ENCODE assay signal across 8 cellular contexts in genomic region chr14:74459289-74459946, GRCh38. TPM values are rescaled to one million over a fixed set of nuclear protein-coding genes. Genes with fewer than 3 reads are reported as not detected.
DNase-seq lines count a peak whose midpoint lies in the region; ATAC-seq, FAIRE-seq and TF ChIP-seq lines count a peak whose summit lies in the region.

No MANE protein-coding gene starts in this region.

- H3K27ac ChIP-seq in A549 (no peak overlapping the region), hepatocyte (no peak overlapping the region)

- H3K27ac Mint-ChIP-seq in activated naive CD8-positive, alpha-beta T cell treated with anti-CD3 and anti-CD28 coated beads, Interleukin-2, amount 10 ng/mL, durations not matched to agents 7 days and 5 days, result no peak overlapping the region

- H3K79me2 ChIP-seq in hepatocyte, result no peaks in the 10 kb centered on the region

- POLR2A ChIA-PET in A549 (lab: Yijun Ruan, JAX), result no interaction called here
- POLR2A ChIA-PET in activated naive CD8-positive, alpha-beta T cell treated with anti-CD3 and anti-CD28 coated beads, Interleukin-2, amount 10 ng/mL, durations not matched to agents 7 days and 5 days (lab: Charles Lee), result no interaction called here

- DNase-seq in A549 (ENCODE audit: low read depth in 1 of 2, low spot score in 1 of 2), result peak; percentile 48 to 51
- DNase-seq in GM19239 (ENCODE audit: insufficient read length, low spot score), result peak; percentile 33
- DNase-seq in NOMO-1 treated with DMSO at 0.1 percent for 48 hours (lab: John Stamatoyannopoulos, UW; ENCODE audit: unreplicated experiment), result peak; percentile 19
- peak; percentile 37 for DNase-seq in activated naive CD8-positive, alpha-beta T cell treated with anti-CD3 and anti-CD28 coated beads, Interleukin-2, amount 10 ng/mL, durations not matched to agents 7 days and 5 days
- DNase-seq in hepatocyte (ENCODE audit: low spot score), result peak; percentile 47
- peak; percentile 61 for DNase-seq in stimulated activated CD8-positive, alpha-beta memory T cell treated with anti-CD3 and anti-CD28 coated beads, Interleukin-4, amount 100 ng/mL, for 48 hours

- no peaks in the 10 kb centered on the region for H3K36me3 ChIP-seq in hepatocyte (replicated peaks; ENCODE audit: insufficient read depth, low read depth)

- no peaks in the 10 kb centered on the region for H3K27me3 ChIP-seq in hepatocyte

- no peak overlapping the region for H3K4me3 Mint-ChIP-seq in activated naive CD8-positive, alpha-beta T cell treated with anti-CD3 and anti-CD28 coated beads, Interleukin-2, amount 10 ng/mL, durations not matched to agents 7 days and 5 days

- no peaks in the 10 kb centered on the region for H3K36me3 Mint-ChIP-seq in activated naive CD8-positive, alpha-beta T cell treated with anti-CD3 and anti-CD28 coated beads, Interleukin-2, amount 10 ng/mL, durations not matched to agents 7 days and 5 days

- H3K4me2 ChIP-seq in A549, result no peak overlapping the region
- H3K4me2 ChIP-seq in hepatocyte, result no peak overlapping the region

- H3K27me3 Mint-ChIP-seq in activated naive CD8-positive, alpha-beta T cell treated with anti-CD3 and anti-CD28 coated beads, Interleukin-2, amount 10 ng/mL, durations not matched to agents 7 days and 5 days, result peaks cover 10% of the 10 kb centered on the region

- H2AFZ ChIP-seq in hepatocyte, result no peak overlapping the region

- TF ChIP-seq EP300 in A549 (IDR thresholded peaks at IDR 0.05), result no peak

- no peak for FAIRE-seq in A549 (lab: Jason Lieb, UNC)
- no peak for FAIRE-seq in GM19239 (lab: Jason Lieb, UNC)

- TF ChIP-seq RAD21 in A549 (conservative IDR thresholded peaks at IDR 0.05 in 1 of 2, IDR thresholded peaks at IDR 0.05 in 1 of 2), result peak; percentile 23 to 26; a peak in 1 of 5 replicates

- H4K20me1 ChIP-seq in hepatocyte (ENCODE audit: insufficient read depth, poor library complexity, severe bottlenecking), result no peaks in the 10 kb centered on the region

- no peaks in the 10 kb centered on the region for H3K4me1 Mint-ChIP-seq in activated naive CD8-positive, alpha-beta T cell treated with anti-CD3 and anti-CD28 coated beads, Interleukin-2, amount 10 ng/mL, durations not matched to agents 7 days and 5 days

- no peaks in the 10 kb centered on the region for H3K4me1 ChIP-seq in A549
- no peaks in the 10 kb centered on the region for H3K4me1 ChIP-seq in hepatocyte (ENCODE audit: insufficient read depth)

- no peaks in the 10 kb centered on the region for H3K9me2 ChIP-seq in hepatocyte (replicated peaks; ENCODE audit: insufficient read depth)

- CTCF ChIA-PET in A549 (lab: Yijun Ruan, JAX), result interaction anchor here (0.9 to 6.8 kb wide), 15 partner anchors 8 to 396 kb away, joined by 3 to 31 read pairs (median 5); no protein-coding TSS in a partner anchor

- no peaks in the 10 kb centered on the region for H3K9me3 Mint-ChIP-seq in activated naive CD8-positive, alpha-beta T cell treated with anti-CD3 and anti-CD28 coated beads, Interleukin-2, amount 10 ng/mL, durations not matched to agents 7 days and 5 days

- no peaks in the 10 kb centered on the region for H3K9me3 ChIP-seq in A549
- no peaks in the 10 kb centered on the region for H3K9me3 ChIP-seq in hepatocyte (ENCODE audit: low read depth)

- no peak overlapping the region for H3K4me3 ChIP-seq in A549
- no peak overlapping the region for H3K4me3 ChIP-seq in hepatocyte

- no peak for TF ChIP-seq POLR2A in A549 (IDR thresholded peaks at IDR 0.05; ENCODE audit: low read length)

- TF ChIP-seq CTCF in A549 (IDR thresholded peaks at IDR 0.05) (peak; percentile 33; the same call in 2 of the 3 replicates), hepatocyte (IDR thresholded peaks at IDR 0.05; ENCODE audit: poor library complexity) (peak; percentile 34)

- ATAC-seq in A549 (peak; percentile 96 to 98), GM21825 (IDR thresholded peaks at IDR 0.05; ENCODE audit: unreplicated experiment) (no peak), GM19463 (IDR thresholded peaks at IDR 0.05; ENCODE audit: unreplicated experiment) (no peak)
- ATAC-seq in activated naive CD8-positive, alpha-beta T cell treated with anti-CD3 and anti-CD28 coated beads, Interleukin-2, amount 10 ng/mL, durations not matched to agents 7 days and 5 days (ENCODE audit: low read depth), result peak; percentile 56

- WGBS in A549 (ENCODE audit: missing lambda C conversion rate), result 47% methylated on average over 10 of the region's 10 CpGs
- WGBS in hepatocyte (ENCODE audit: low lambda C conversion rate, missing lambda C conversion rate), result 62% methylated on average over 10 of the region's 10 CpGs

TF ChIP-seq in A549, 52 proteins besides CTCF, POLR2A, EP300 and RAD21:
- TF ChIP-seq HMGXB4 (CRISPR knock-in tag; IDR thresholded peaks at IDR 0.05; ENCODE audit: borderline replicate concordance) (no peak), PBX3 (IDR thresholded peaks at IDR 0.05) (no peak), FOSL2 (IDR thresholded peaks at IDR 0.05) (no peak), FOSL2 (CRISPR knock-in tag; IDR thresholded peaks at IDR 0.05) (peak; percentile 77)

RNA-seq across cellular contexts. Expression of gene SYNDIG1L, which starts 33.4 kb away (rescaled TPM):
- polyA plus RNA-seq in A549 (2011; rRNA removed) (not detected in 2 replicates), A549 (2017; fragmentation: RNase III; extraction: RNeasy Plus Mini Kit Qiagen cat#74134 plus additional on column Dnase treatment) (not detected in 3 replicates), hepatocyte (0.40 TPM in 1 of 2 replicates, not detected in the other)
- not detected in 2 replicates for polyA plus RNA-seq in A549 (2012; cell fraction: cytosol; rRNA removed)
- polyA plus RNA-seq in A549 (2012; cell fraction: nucleus; rRNA removed), result 0.02 TPM in 1 of 2 replicates, not detected in the other
- not detected in 2 replicates for polyA minus RNA-seq in A549 (2011; rRNA and poly(A)+ RNA removed)
- not detected for total RNA-seq in activated naive CD8-positive, alpha-beta T cell treated with anti-CD3 and anti-CD28 coated beads, Interleukin-2, amount 10 ng/mL, durations not matched to agents 7 days and 5 days
- not detected in 2 replicates for total RNA-seq in hepatocyte

RNA-seq across cellular contexts. Expression of gene NPC2, which starts 33.7 kb away (rescaled TPM):
- polyA plus RNA-seq in A549 (2011; rRNA removed) (97.7 and 124 TPM in 2 replicates), A549 (2017; fragmentation: RNase III; extraction: RNeasy Plus Mini Kit Qiagen cat#74134 plus additional on column Dnase treatment) (345 to 465 TPM (median 457 TPM) in 3 replicates), hepatocyte (585 and 602 TPM in 2 replicates)
- polyA plus RNA-seq in A549 (2012; cell fraction: cytosol; rRNA removed), result 284 and 295 TPM in 2 replicates
- polyA plus RNA-seq in A549 (2012; cell fraction: nucleus; rRNA removed), result 193 and 247 TPM in 2 replicates
- 67.1 and 90.8 TPM in 2 replicates for polyA minus RNA-seq in A549 (2011; rRNA and poly(A)+ RNA removed)
- total RNA-seq in activated naive CD8-positive, alpha-beta T cell treated with anti-CD3 and anti-CD28 coated beads, Interleukin-2, amount 10 ng/mL, durations not matched to agents 7 days and 5 days, result 10 to 100 TPM; 39.5 to 42.1 TPM
- 1,339 and 1,684 TPM in 2 replicates for total RNA-seq in hepatocyte

RNA-seq across cellular contexts. Expression of gene ISCA2, which starts 34.1 kb away (rescaled TPM):
- polyA plus RNA-seq in A549 (2011; rRNA removed) (38.8 and 49.3 TPM in 2 replicates), A549 (2017; fragmentation: RNase III; extraction: RNeasy Plus Mini Kit Qiagen cat#74134 plus additional on column Dnase treatment) (41.3 to 48.8 TPM (median 45.8 TPM) in 3 replicates), hepatocyte (80.2 and 80.3 TPM in 2 replicates)
- 35.2 and 36.4 TPM in 2 replicates for polyA plus RNA-seq in A549 (2012; cell fraction: cytosol; rRNA removed)
- 8.7 and 10.9 TPM in 2 replicates for polyA plus RNA-seq in A549 (2012; cell fraction: nucleus; rRNA removed)
- polyA minus RNA-seq in A549 (2011; rRNA and poly(A)+ RNA removed), result 6.5 and 6.9 TPM in 2 replicates
- total RNA-seq in activated naive CD8-positive, alpha-beta T cell treated with anti-CD3 and anti-CD28 coated beads, Interleukin-2, amount 10 ng/mL, durations not matched to agents 7 days and 5 days, result 10 to 100 TPM; 31.2 to 34.5 TPM
- 17.4 and 21.5 TPM in 2 replicates for total RNA-seq in hepatocyte

Comparison
In these comparisons a context has a peak if more than half of its experiments do, and no peak if none do; other contexts are left out.
1. ATAC-seq: peak in A549 (2 of 2) and activated naive CD8-positive, alpha-beta T cell treated with anti-CD3 and anti-CD28 coated beads, Interleukin-2, amount 10 ng/mL, durations not matched to agents 7 days and 5 days (single experiment); none in GM21825 (single experiment) and GM19463 (single experiment).
2. RNA of gene NPC2, which starts 33.7 kb away (total RNA-seq): 1,339 to 1,684 TPM in hepatocyte; 39.5 to 42.1 TPM in activated naive CD8-positive, alpha-beta T cell treated with anti-CD3 and anti-CD28 coated beads, Interleukin-2, amount 10 ng/mL, durations not matched to agents 7 days and 5 days; every median in the first group is over 10 times any median in the second.
3. Peak in every context shown above with its lines, with median percentiles within 50 percentile points of each other: DNase-seq.